In genomic region chrX:118565853-118566252, GRCh38 we compare ENCODE assay signal across 21 cellular contexts.
"Had no signal": no experiment of that assay in that cellular context is flagged by ENCODE, and none has a peak within 500 bp of the region (broad histone marks: within the 10 kb centered on the region; RNA-seq: fewer than 3 reads in every experiment).

No MANE protein-coding gene starts in this region.

- H3K27ac ChIP-seq: epithelial cell of prostate, gastroesophageal sphincter, heart right ventricle, prostate gland, skin epidermis, suprapubic skin had no signal

- H3K9me3 Mint-ChIP-seq: activated CD8-positive, alpha-beta T cell treated with anti-CD3 and anti-CD28 coated beads for 36 hours; activated naive CD8-positive, alpha-beta T cell treated with anti-CD3 and anti-CD28 coated beads, Interleukin-2, amount 10 ng/mL, durations not matched to agents 7 days and 5 days; activated T-cell treated with anti-CD3 and anti-CD28 coated beads, Interleukin-2, amount 50 U/mL, for 4 hours; effector memory CD8-positive, alpha-beta T cell had no signal

- H3K9me3 ChIP-seq: gastroesophageal sphincter, heart right ventricle, prostate gland, suprapubic skin had no signal

- H3K4me3 ChIP-seq: gastroesophageal sphincter, heart right ventricle, lung, prostate gland, skin epidermis, suprapubic skin had no signal

- H3K27me3 ChIP-seq: gastroesophageal sphincter, heart right ventricle, suprapubic skin had no signal

- H3K4me1 ChIP-seq: gastroesophageal sphincter, heart right ventricle, prostate gland, suprapubic skin had no signal

- H3K27me3 Mint-ChIP-seq: activated CD8-positive, alpha-beta T cell treated with anti-CD3 and anti-CD28 coated beads for 36 hours; activated naive CD8-positive, alpha-beta T cell treated with anti-CD3 and anti-CD28 coated beads, Interleukin-2, amount 10 ng/mL, durations not matched to agents 7 days and 5 days; effector memory CD8-positive, alpha-beta T cell had no signal

- DNase-seq: activated CD4-positive, alpha-beta T cell treated with anti-CD3 and anti-CD28 coated beads for 48 hours; activated CD8-positive, alpha-beta T cell treated with anti-CD3 and anti-CD28 coated beads for 36 hours; activated effector memory CD4-positive, alpha-beta T cell treated with Interleukin-2 at 50 U/mL for 16 hours; activated naive CD8-positive, alpha-beta T cell treated with anti-CD3 and anti-CD28 coated beads, Interleukin-2, amount 10 ng/mL, durations not matched to agents 7 days and 5 days; activated T-cell treated with anti-CD3 and anti-CD28 coated beads, Interleukin-2, amount 50 U/mL, for 4 hours; aorta; dermis blood vessel endothelial cell; effector memory CD8-positive, alpha-beta T cell; heart right ventricle; left colon; right cardiac atrium; stimulated activated CD4-positive, alpha-beta T cell treated with anti-CD3 and anti-CD28 coated beads, Interleukin-4, amount 100 ng/mL, for 24 hours; stimulated activated CD8-positive, alpha-beta memory T cell treated with anti-CD3 and anti-CD28 coated beads, Interleukin-4, amount 100 ng/mL, for 48 hours; stimulated activated naive CD8-positive, alpha-beta T cell treated with anti-CD3 and anti-CD28 coated beads, Interleukin-15, Interleukin-2, amounts not matched to agents 100 U/mL and 50 U/mL, for 24 hours; trophoblast cell had no signal

- H3K4me3 Mint-ChIP-seq: activated CD8-positive, alpha-beta T cell treated with anti-CD3 and anti-CD28 coated beads for 36 hours; activated naive CD8-positive, alpha-beta T cell treated with anti-CD3 and anti-CD28 coated beads, Interleukin-2, amount 10 ng/mL, durations not matched to agents 7 days and 5 days; activated T-cell treated with anti-CD3 and anti-CD28 coated beads, Interleukin-2, amount 50 U/mL, for 4 hours; effector memory CD8-positive, alpha-beta T cell had no signal

- H3K36me3 ChIP-seq: prostate gland, suprapubic skin had no signal

- H3K27ac Mint-ChIP-seq: activated CD8-positive, alpha-beta T cell treated with anti-CD3 and anti-CD28 coated beads for 36 hours; activated naive CD8-positive, alpha-beta T cell treated with anti-CD3 and anti-CD28 coated beads, Interleukin-2, amount 10 ng/mL, durations not matched to agents 7 days and 5 days had no signal

- ATAC-seq: activated CD8-positive, alpha-beta T cell treated with anti-CD3 and anti-CD28 coated beads for 36 hours; activated T-cell treated with anti-CD3 and anti-CD28 coated beads, Interleukin-2, amount 50 U/mL, for 4 hours; effector memory CD8-positive, alpha-beta T cell; gastroesophageal sphincter; heart right ventricle; left colon; right cardiac atrium; stimulated activated naive CD8-positive, alpha-beta T cell treated with anti-CD3 and anti-CD28 coated beads, Interleukin-15, Interleukin-2, amounts not matched to agents 100 U/mL and 50 U/mL, for 24 hours had no signal
